In genomic region chr17:39867891-39868553, GRCh38 we compare ENCODE assay signal across 13 cellular contexts. TPM values are rescaled to one million over a fixed set of nuclear protein-coding genes. Genes with fewer than 3 reads are reported as not detected.
DNase-seq lines count a peak whose midpoint lies in the region; ATAC-seq, FAIRE-seq and TF ChIP-seq lines count a peak whose summit lies in the region.
"Had no signal": no experiment of that assay in that cellular context is flagged by ENCODE, and none has a peak within 500 bp of the region (broad histone marks: within the 10 kb centered on the region; RNA-seq: fewer than 3 reads in every experiment).

Gene ZPBP2, plus strand, starts transcription at chr17:39868202. Its CDS starts 153 bp downstream, at chr17:39868355.

- H3K4me1 ChIP-seq in ACC112 (ENCODE audit: control insufficient read depth, insufficient read depth, low read length, unreplicated experiment) (no peaks in the 10 kb centered on the region), foreskin keratinocyte (no peaks in the 10 kb centered on the region), body of pancreas (peaks cover 8% of the 10 kb centered on the region), HepG2 (ENCODE audit: insufficient read depth, low read length) (peaks cover 5% of the 10 kb centered on the region)

- peaks cover 41% of the 10 kb centered on the region for H3K4me1 Mint-ChIP-seq in activated T-cell treated with anti-CD3 and anti-CD28 coated beads, Interleukin-2, amount 50 U/mL, for 72 hours (ENCODE audit: low read depth)
- peaks cover 43 to 67% (median 54%) of the 10 kb centered on the region in 3 donors for H3K4me1 Mint-ChIP-seq in naive B cell

- no peaks in the 10 kb centered on the region for H4K20me1 ChIP-seq in HepG2 (ENCODE audit: insufficient read depth, low read length)

- no peaks in the 10 kb centered on the region for H3K79me2 ChIP-seq in ACC112 (ENCODE audit: control insufficient read depth, insufficient read depth, low read length, unreplicated experiment)
- no peaks in the 10 kb centered on the region for H3K79me2 ChIP-seq in HepG2 (ENCODE audit: insufficient read depth, low read length)

- ATAC-seq in HG03439 (IDR thresholded peaks at IDR 0.05; ENCODE audit: unreplicated experiment) (peak; percentile 2), naive B cell (ENCODE audit: low read depth in 2 of 2) (no peak), GM21717 (IDR thresholded peaks at IDR 0.05; ENCODE audit: unreplicated experiment) (no peak), foreskin keratinocyte (no peak), body of pancreas (no peak), HepG2 (no peak)
- ATAC-seq in activated T-cell treated with anti-CD3 and anti-CD28 coated beads, Interleukin-2, amount 50 U/mL, for 72 hours (replicated peaks in 1 of 2) = no peak
- ATAC-seq: Panc1, right cardiac atrium had no signal

- no TSS peak for BruUV-seq in HepG2 (replicated peaks; lab: Mats Ljungman, UMichigan)

- POLR2A ChIA-PET in HepG2 (lab: Yijun Ruan, JAX) = no interaction called here

- TF ChIP-seq RAD21 in HepG2 (CRISPR knock-in tag; IDR thresholded peaks at IDR 0.05) = no peak

- CTCF ChIA-PET in HepG2 (lab: Yijun Ruan, JAX; ENCODE audit: low intra/inter-chr PET ratio, low total read pairs) = no interaction called here

- H3K4me2 ChIP-seq in HepG2 (ENCODE audit: low read depth, low read length) = no peak within 1 kb of the TSS

- FAIRE-seq in HepG2 (lab: Jason Lieb, UNC) = no peak
- FAIRE-seq: A204.1, bronchial epithelial cell had no signal

- TF ChIP-seq CTCF in foreskin keratinocyte (conservative IDR thresholded peaks at IDR 0.05) = no peak
- TF ChIP-seq CTCF in body of pancreas (IDR thresholded peaks at IDR 0.05) = no peak
- no peak for TF ChIP-seq CTCF in HepG2 (CRISPR knock-in tag; IDR thresholded peaks at IDR 0.05)

- peaks cover 34% of the 10 kb centered on the region for H3K27me3 ChIP-seq in ACC112 (ENCODE audit: insufficient read depth, low read length)
- peaks cover 62% of the 10 kb centered on the region for H3K27me3 ChIP-seq in foreskin keratinocyte
- H3K27me3 ChIP-seq in body of pancreas = peaks cover 0 to 13% of the 10 kb centered on the region in 2 donors
- peaks cover 6 to 48% of the 10 kb centered on the region in 2 experiments for H3K27me3 ChIP-seq in HepG2 (ENCODE audit: control insufficient read depth in 1 of 2, insufficient read depth in 2 of 2, low read length in 2 of 2)

- H2AFZ ChIP-seq in ACC112 (ENCODE audit: low read length, unreplicated experiment) (peak within 1 kb of the TSS; percentile 55), HepG2 (ENCODE audit: low read length) (no peak within 1 kb of the TSS)

- no peaks in the 10 kb centered on the region for H3K9me3 Mint-ChIP-seq in activated T-cell treated with anti-CD3 and anti-CD28 coated beads, Interleukin-2, amount 50 U/mL, for 72 hours
- H3K9me3 Mint-ChIP-seq in naive B cell = peaks cover 0 to 9% (median 2%) of the 10 kb centered on the region in 7 donors

- H3K9me3 ChIP-seq in body of pancreas = no peaks in the 10 kb centered on the region
- no peaks in the 10 kb centered on the region for H3K9me3 ChIP-seq in HepG2 (ENCODE audit: low read length)

- TF ChIP-seq EP300 in HepG2 (IDR thresholded peaks at IDR 0.05; ENCODE audit: low read depth in 2 of 2, low read length in 2 of 2) = no peak
- no peak for TF ChIP-seq EP300 in HepG2 (CRISPR knock-in tag; IDR thresholded peaks at IDR 0.05; ENCODE audit: borderline replicate concordance)

- H3K4me3 Mint-ChIP-seq in activated T-cell treated with anti-CD3 and anti-CD28 coated beads, Interleukin-2, amount 50 U/mL, for 72 hours = peak within 1 kb of the TSS; percentile 80 to 83
- H3K4me3 Mint-ChIP-seq in naive B cell = peak within 1 kb of the TSS; percentile 60 to 98 (median 77)

- no peaks in the 10 kb centered on the region for H3K36me3 ChIP-seq in ACC112 (ENCODE audit: insufficient read depth, low read length)
- no peaks in the 10 kb centered on the region for H3K36me3 ChIP-seq in body of pancreas (replicated peaks in 1 of 2; ENCODE audit: insufficient read depth in 1 of 2, low read depth in 2 of 2)
- H3K36me3 ChIP-seq in HepG2 (replicated peaks in 1 of 2; ENCODE audit: control insufficient read depth in 1 of 2, insufficient read depth in 2 of 2, low read length in 2 of 2) = no peaks in the 10 kb centered on the region

- no peaks in the 10 kb centered on the region for H3K27me3 Mint-ChIP-seq in activated T-cell treated with anti-CD3 and anti-CD28 coated beads, Interleukin-2, amount 50 U/mL, for 72 hours (ENCODE audit: low read depth)
- no peaks in the 10 kb centered on the region for H3K27me3 Mint-ChIP-seq in naive B cell

- H3K27ac ChIP-seq in ACC112 (ENCODE audit: low read depth, low read length) = no peak within 1 kb of the TSS
- no peak within 1 kb of the TSS for H3K27ac ChIP-seq in foreskin keratinocyte
- no peak within 1 kb of the TSS for H3K27ac ChIP-seq in body of pancreas
- no peak within 1 kb of the TSS for H3K27ac ChIP-seq in HepG2 (ENCODE audit: extremely low read length, insufficient read depth, low read length)

- H3K4me3 ChIP-seq in ACC112 (ENCODE audit: low read depth, low read length) = peak within 1 kb of the TSS; percentile 53; the same call in 1 of the 2 replicates
- H3K4me3 ChIP-seq in body of pancreas = no peak within 1 kb of the TSS
- no peak within 1 kb of the TSS for H3K4me3 ChIP-seq in HepG2 (replicated peaks in 1 of 3; ENCODE audit: insufficient read depth in 1 of 3, low read depth in 2 of 3, low read length in 3 of 3)

- H3K9ac ChIP-seq in HepG2 (ENCODE audit: insufficient read depth, low read depth, low read length) = no peak within 1 kb of the TSS

- DNase-seq in activated T-cell treated with anti-CD3 and anti-CD28 coated beads, Interleukin-2, amount 50 U/mL, for 72 hours = peak; percentile 61 to 72
- DNase-seq in naive B cell = peak; percentile 19
- DNase-seq in foreskin keratinocyte = no peak
- no peak for DNase-seq in body of pancreas
- no peak for DNase-seq in HepG2 (ENCODE audit: low spot score)

- H3K27ac Mint-ChIP-seq in activated T-cell treated with anti-CD3 and anti-CD28 coated beads, Interleukin-2, amount 50 U/mL, for 72 hours = peak within 1 kb of the TSS; percentile 94
- H3K27ac Mint-ChIP-seq in naive B cell = peak within 1 kb of the TSS; percentile 95 to 99 (median 96)

- intact Hi-C loops in body of pancreas (cut with DNase I) = no loop called here
- intact Hi-C loops in HepG2 (cut with micrococcal nuclease; ENCODE audit: unreplicated experiment) = loop anchor here (10.0 kb wide), 1 partner anchor 93 kb away; no protein-coding TSS in a partner anchor

- in situ Hi-C loops in HepG2 (cut with HindIII; ENCODE audit: extremely low pct_ligation_motif_present, low pct_unique_long_range_greater_than_20kb) = no loop called here

- TF ChIP-seq POLR2A in body of pancreas (IDR thresholded peaks at IDR 0.05) (no peak), HepG2 (IDR thresholded peaks at IDR 0.05; ENCODE audit: insufficient read depth in 1 of 2, low read depth in 2 of 2, low read length in 2 of 2) (no peak)

- WGBS in body of pancreas, 2 donors = 20 to 36% methylated on average over 37 to 65 of the region's 67 CpGs
- 78% methylated on average over 67 of the region's 67 CpGs for WGBS in HepG2 (ENCODE audit: low lambda C conversion rate)

- peaks cover 0 to 2% of the 10 kb centered on the region in 2 donors for H3K36me3 Mint-ChIP-seq in activated T-cell treated with anti-CD3 and anti-CD28 coated beads, Interleukin-2, amount 50 U/mL, for 72 hours (ENCODE audit: insufficient read depth in 2 of 2)
- peaks cover 8 to 11% of the 10 kb centered on the region in 2 donors for H3K36me3 Mint-ChIP-seq in naive B cell

TF ChIP-seq in HepG2, 621 proteins besides CTCF, POLR2A, EP300 and RAD21 (continues in another document):
- TF ChIP-seq MAZ (IDR thresholded peaks at IDR 0.05; ENCODE audit: borderline replicate concordance, low read depth, low read length) = no peak
- no peak for TF ChIP-seq MAZ (CRISPR knock-in tag; IDR thresholded peaks at IDR 0.05; ENCODE audit: low read depth)
- no peak for TF ChIP-seq HNF4A (CRISPR knock-in tag; IDR thresholded peaks at IDR 0.05)
- no peak for TF ChIP-seq ETS1 (CRISPR knock-in tag; IDR thresholded peaks at IDR 0.05)

RNA-seq across cellular contexts. Expression of gene ZPBP2, which starts in this region (rescaled TPM):
- under 1 TPM; 0.36 to 0.81 TPM for total RNA-seq in activated T-cell treated with anti-CD3 and anti-CD28 coated beads, Interleukin-2, amount 50 U/mL, for 72 hours
- polyA plus RNA-seq in naive B cell (ENCODE audit: low read depth in 6 of 6) (under 1 TPM in 5 of 6 donors, not detected in 1; 0.16 to 0.80 (median 0.38) TPM), foreskin keratinocyte (not detected in 2 replicates), HepG2 (2011; rRNA removed) (not detected in 2 replicates)
- total RNA-seq in foreskin keratinocyte (not detected in 2 replicates), body of pancreas (not detected), HepG2 (2016; rRNA removed; fragmentation: Illumina TruSeq; extraction: Trizol) (not detected in 2 replicates)
- total RNA-seq in HepG2 (2016; cell fraction: cytosol; rRNA removed; fragmentation: Illumina TruSeq; extraction: Trizol; ENCODE audit: low read depth) = not detected in 2 replicates
- total RNA-seq in HepG2 (2016; cell fraction: insoluble cytoplasmic fraction; rRNA removed; fragmentation: Illumina TruSeq; extraction: Trizol) = not detected in 2 replicates
- not detected in 2 replicates for total RNA-seq in HepG2 (2016; cell fraction: membrane; rRNA removed; fragmentation: Illumina TruSeq; extraction: Trizol)
- total RNA-seq in HepG2 (2016; cell fraction: nucleus; rRNA removed; fragmentation: Illumina TruSeq; extraction: Trizol) = not detected in 2 replicates
- polyA plus RNA-seq in HepG2 (2011; cell fraction: cytosol; rRNA removed) = not detected in 2 replicates
- polyA plus RNA-seq in HepG2 (2011; cell fraction: nucleus; rRNA removed) = not detected in 2 replicates
- not detected in 2 replicates for polyA plus RNA-seq in HepG2 (2012)
- not detected in 2 replicates for polyA plus RNA-seq in HepG2 (2016; cell fraction: cytosol; fragmentation: Illumina TruSeq; extraction: Trizol; ENCODE audit: low read depth)
- not detected in 2 replicates for polyA plus RNA-seq in HepG2 (2016; cell fraction: insoluble cytoplasmic fraction; fragmentation: Illumina TruSeq; extraction: Trizol; ENCODE audit: low read depth)
- not detected in 2 replicates for polyA plus RNA-seq in HepG2 (2016; cell fraction: membrane; fragmentation: Illumina TruSeq; extraction: Trizol; ENCODE audit: low read depth)
- polyA plus RNA-seq in HepG2 (2016; cell fraction: nucleus; fragmentation: Illumina TruSeq; extraction: Trizol; ENCODE audit: insufficient read depth, low read depth) = not detected in 2 replicates
- not detected in 2 replicates for polyA minus RNA-seq in HepG2 (2011; rRNA and poly(A)+ RNA removed; ENCODE audit: low replicate concordance)
- not detected in 2 replicates for polyA minus RNA-seq in HepG2 (2011; cell fraction: cytosol; rRNA and poly(A)+ RNA removed)
- not detected in 2 replicates for polyA minus RNA-seq in HepG2 (2011; cell fraction: nucleus; rRNA and poly(A)+ RNA removed)
- total RNA-seq: bronchial epithelial cell, HT1080, right cardiac atrium had no signal
- polyA plus RNA-seq: right cardiac atrium had no signal

Comparison
In these comparisons a context has a peak if more than half of its experiments do, and no peak if none do; other contexts are left out.
1. Peak in DNase-seq in activated T-cell treated with anti-CD3 and anti-CD28 coated beads, Interleukin-2, amount 50 U/mL, for 72 hours; RNA of the gene not detected or under 1 TPM.
2. Peak in DNase-seq in naive B cell; RNA of the gene not detected or under 1 TPM.